8 cellular contexts compared by ENCODE assay signal in genomic region chr11:120448240-120448639, GRCh38.
"Had no signal": no experiment of that assay in that cellular context is flagged by ENCODE, and none has a peak within 500 bp of the region (broad histone marks: within the 10 kb centered on the region; RNA-seq: fewer than 3 reads in every experiment).

No MANE protein-coding gene starts in this region.

- H3K4me3 ChIP-seq: GM23248 had no signal

- FAIRE-seq: H54, HTR-8/SVneo had no signal

- H2AFZ ChIP-seq: GM23248 had no signal

- DNase-seq: GM23248, H9, HCEC 1CT, Karpas-422, KBM-7 had no signal

- H3K9ac ChIP-seq: GM23248, KMS-11 had no signal

- H3K27ac ChIP-seq: GM23248, KMS-11 had no signal

- H3K4me2 ChIP-seq: KMS-11 had no signal

- H3K4me3 Mint-ChIP-seq: H9 had no signal

- H3K9me3 Mint-ChIP-seq: H9 had no signal
